ENCODE assay signal across 9 cellular contexts in the genomic region with DNA sequence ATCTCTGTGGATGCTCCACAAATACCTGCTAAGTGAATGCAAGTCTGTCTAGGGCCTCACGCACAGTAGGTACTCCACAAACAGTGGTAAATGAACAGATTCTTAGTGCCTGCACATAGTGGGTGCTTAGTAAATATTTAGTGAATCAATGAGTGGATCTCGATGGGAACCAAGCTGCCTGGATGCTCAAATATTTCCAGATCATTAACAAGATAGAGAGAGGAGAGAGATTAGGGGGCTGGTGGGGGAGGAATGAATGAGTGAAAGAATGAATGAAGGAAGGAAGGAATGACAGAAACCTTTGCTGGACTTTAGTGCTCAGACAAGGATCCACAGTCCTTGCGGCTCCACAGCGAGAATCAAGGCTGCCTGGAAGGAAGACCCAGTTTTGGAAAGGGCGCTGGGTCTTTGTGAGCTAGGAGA.
A peak's percentile ranks its signal among the peaks of the same experiment; 100 is the strongest.
DNase-seq lines count a peak whose midpoint lies in the region; ATAC-seq and TF ChIP-seq lines count a peak whose summit lies in the region.
"Had no signal": no experiment of that assay in that cellular context is flagged by ENCODE, and none has a peak within 500 bp of the region (broad histone marks: within the 10 kb centered on the region; RNA-seq: fewer than 3 reads in every experiment).

No MANE protein-coding gene starts in this region.

- peak overlapping the region; percentile 60 for H3K27ac Mint-ChIP-seq in osteocyte (ENCODE audit: unreplicated experiment)
- no peak overlapping the region for H3K27ac Mint-ChIP-seq in CD4-positive, alpha-beta T cell
- H3K27ac Mint-ChIP-seq: CD4-positive, CD25-positive, alpha-beta regulatory T cell had no signal

- no peak overlapping the region for H3K4me3 Mint-ChIP-seq in osteocyte (ENCODE audit: unreplicated experiment)
- H3K4me3 Mint-ChIP-seq in CD4-positive, alpha-beta T cell = no peak overlapping the region
- H3K4me3 Mint-ChIP-seq: CD4-positive, CD25-positive, alpha-beta regulatory T cell had no signal

- CTCF ChIA-PET in A673 (lab: Charles Lee) = interaction anchor here (0.5 kb wide), 1 partner anchor 357 kb away, joined by 5 read pairs; no protein-coding TSS in a partner anchor
- CTCF ChIA-PET in CD4-positive, alpha-beta T cell (lab: Charles Lee) = no interaction called here

- H3K4me3 ChIP-seq in A673 (ENCODE audit: low read depth, low read length, poor library complexity, severe bottlenecking) (peak overlapping the region; percentile 10), NT2/D1 (ENCODE audit: insufficient read length, low read depth) (no peak overlapping the region), esophagus (ENCODE audit: low read depth in 1 of 2, low read length in 2 of 2) (no peak overlapping the region)

- POLR2A ChIA-PET in A673 (lab: Charles Lee; ENCODE audit: low non-redundant PET) = no interaction called here
- POLR2A ChIA-PET in CD4-positive, alpha-beta T cell (lab: Charles Lee) = no interaction called here

- H3K36me3 ChIP-seq in A673 (ENCODE audit: insufficient read depth, low read length, poor library complexity, severe bottlenecking) (no peaks in the 10 kb centered on the region), NT2/D1 (ENCODE audit: insufficient read depth, insufficient read length, low read length) (no peaks in the 10 kb centered on the region), esophagus (ENCODE audit: control insufficient read depth in 2 of 2, insufficient read depth in 2 of 2, low read length in 1 of 2) (no peaks in the 10 kb centered on the region)

- H3K4me1 ChIP-seq in A673 (ENCODE audit: insufficient read depth, low read length, poor library complexity, severe bottlenecking) (peaks cover 16% of the 10 kb centered on the region), NT2/D1 (ENCODE audit: insufficient read depth, insufficient read length) (peaks cover 38% of the 10 kb centered on the region), esophagus (ENCODE audit: control insufficient read depth in 2 of 2, insufficient read depth in 2 of 2, low read length in 1 of 2) (peaks cover 3 to 7% of the 10 kb centered on the region in 2 donors)

- peak overlapping the region; percentile 71 for H3K9ac ChIP-seq in NT2/D1 (ENCODE audit: insufficient read length, low read depth)

- no peaks in the 10 kb centered on the region for H3K9me3 Mint-ChIP-seq in osteocyte (ENCODE audit: unreplicated experiment)
- H3K9me3 Mint-ChIP-seq in CD4-positive, alpha-beta T cell = no peaks in the 10 kb centered on the region

- no TSS peak for BruUV-seq in A673 (replicated peaks; lab: Mats Ljungman, UMichigan)

- no peak for TF ChIP-seq CTCF in A673 (conservative IDR thresholded peaks at IDR 0.05; ENCODE audit: low read depth, low read length)
- no peak for TF ChIP-seq CTCF in osteocyte (IDR thresholded peaks at IDR 0.05)
- no peak for TF ChIP-seq CTCF in CD4-positive, alpha-beta T cell (IDR thresholded peaks at IDR 0.05)

- DNase-seq in A673 (ENCODE audit: low spot score) (no peak), NT2/D1 (ENCODE audit: low read depth, low spot score) (no peak), osteocyte (ENCODE audit: extremely low spot score, unreplicated experiment) (no peak), NCI-H187 treated with DMSO at 0.1 percent for 48 hours (lab: John Stamatoyannopoulos, UW) (no peak), cerebellar cortex (ENCODE audit: low spot score) (no peak)
- DNase-seq in CD4-positive, alpha-beta T cell = no peak
- DNase-seq: CD4-positive, CD25-positive, alpha-beta regulatory T cell had no signal

- ATAC-seq in GM19467 (IDR thresholded peaks at IDR 0.05; ENCODE audit: unreplicated experiment) = no peak
- ATAC-seq in CD4-positive, alpha-beta T cell (ENCODE audit: poor library complexity) = no peak

- peaks cover 25% of the 10 kb centered on the region for H3K4me1 Mint-ChIP-seq in osteocyte (ENCODE audit: unreplicated experiment)
- peaks cover 16% of the 10 kb centered on the region for H3K4me1 Mint-ChIP-seq in CD4-positive, alpha-beta T cell (ENCODE audit: low read depth)

- no peaks in the 10 kb centered on the region for H3K9me3 ChIP-seq in A673 (ENCODE audit: low read depth, low read length, poor library complexity, severe bottlenecking)
- no peaks in the 10 kb centered on the region for H3K9me3 ChIP-seq in NT2/D1 (ENCODE audit: insufficient read depth, low read length)
- H3K9me3 ChIP-seq in esophagus (ENCODE audit: control insufficient read depth in 2 of 2, insufficient read depth in 1 of 2, low read depth in 1 of 2, low read length in 1 of 2) = peaks cover 0 to 2% of the 10 kb centered on the region in 2 donors
- no peaks in the 10 kb centered on the region for H3K9me3 ChIP-seq in CD4-positive, alpha-beta T cell (ENCODE audit: control insufficient read depth, low read length)

- no peaks in the 10 kb centered on the region for H3K36me3 Mint-ChIP-seq in osteocyte (ENCODE audit: unreplicated experiment)
- H3K36me3 Mint-ChIP-seq in CD4-positive, alpha-beta T cell (ENCODE audit: low read depth) = no peaks in the 10 kb centered on the region
- H3K36me3 Mint-ChIP-seq: CD4-positive, CD25-positive, alpha-beta regulatory T cell had no signal

- no peaks in the 10 kb centered on the region for H3K27me3 Mint-ChIP-seq in osteocyte (ENCODE audit: unreplicated experiment)
- peaks cover 12% of the 10 kb centered on the region for H3K27me3 Mint-ChIP-seq in CD4-positive, alpha-beta T cell

- H3K27ac ChIP-seq in A673 (ENCODE audit: low read depth, low read length, poor library complexity, severe bottlenecking) (peak overlapping the region; percentile 83), esophagus (ENCODE audit: low read depth in 2 of 2, low read length in 1 of 2) (peak overlapping the region; percentile 54 to 90)
- H3K27ac ChIP-seq in CD4-positive, alpha-beta T cell (ENCODE audit: low read depth, low read length) = no peak overlapping the region

- no peaks in the 10 kb centered on the region for H3K27me3 ChIP-seq in A673 (replicated peaks; ENCODE audit: insufficient read depth, low read depth, low read length, poor library complexity)
- H3K27me3 ChIP-seq in NT2/D1 (ENCODE audit: insufficient read depth, insufficient read length) = no peaks in the 10 kb centered on the region
- no peaks in the 10 kb centered on the region for H3K27me3 ChIP-seq in esophagus (ENCODE audit: control insufficient read depth in 1 of 2, insufficient read depth in 2 of 2, low read length in 2 of 2)
- no peaks in the 10 kb centered on the region for H3K27me3 ChIP-seq in CD4-positive, alpha-beta T cell (ENCODE audit: control insufficient read depth, insufficient read depth, low read length)

- intact Hi-C loops in A673 (cut with micrococcal nuclease; ENCODE audit: unreplicated experiment) = no loop called here
- intact Hi-C loops in CD4-positive, alpha-beta T cell (cut with DNase I, micrococcal nuclease) = no loop called here

- WGBS in esophagus, 2 donors = 31 to 33% methylated on average over 5 of the region's 5 CpGs
